15 cellular contexts compared by ENCODE assay signal in genomic region chr11:134947556-134947955, GRCh38.
DNase-seq lines count a peak whose midpoint lies in the region; ATAC-seq, FAIRE-seq and TF ChIP-seq lines count a peak whose summit lies in the region.
"Had no signal": no experiment of that assay in that cellular context is flagged by ENCODE, and none has a peak within 500 bp of the region (broad histone marks: within the 10 kb centered on the region; RNA-seq: fewer than 3 reads in every experiment).

No MANE protein-coding gene starts in this region.

- intact Hi-C loops in IMR-90 (cut with micrococcal nuclease) = no loop called here

- no peak overlapping the region for H2BK5ac ChIP-seq in IMR-90 (ENCODE audit: low read depth, low read length, poor library complexity, severe bottlenecking)
- H2BK5ac ChIP-seq in H1 (ENCODE audit: low read depth, low read length) = no peak overlapping the region

- H2AK5ac ChIP-seq in IMR-90 (ENCODE audit: low read depth, low read length) = peak overlapping the region; percentile 40; the same call in 1 of the 2 replicates
- no peak overlapping the region for H2AK5ac ChIP-seq in H1 (ENCODE audit: low read depth, low read length)

- H3K27me3 ChIP-seq in IMR-90 (ENCODE audit: control insufficient read depth, insufficient read depth, low read length) (no peaks in the 10 kb centered on the region), H1 (replicated peaks in 1 of 4; ENCODE audit: control insufficient read depth in 3 of 4, extremely low read depth in 1 of 4, insufficient read depth in 3 of 4, low read length in 3 of 4) (no peaks in the 10 kb centered on the region)
- H3K27me3 ChIP-seq: BLaER1 treated with 17β-estradiol and CSF1 and Interleukin-3, amounts not matched to agents 10 nM and 100 nM had no signal

- no peak overlapping the region for H3K4me3 Mint-ChIP-seq in osteocyte (ENCODE audit: unreplicated experiment)
- H3K4me3 Mint-ChIP-seq: B cell; CD8-positive, alpha-beta T cell; H9 had no signal

- H3K4me2 ChIP-seq in IMR-90 (ENCODE audit: low read depth, low read length) (no peak overlapping the region), H1 (ENCODE audit: insufficient read depth in 1 of 2, low read depth in 2 of 2, low read length in 2 of 2) (no peak overlapping the region)
- H3K4me2 ChIP-seq: BLaER1 treated with 17β-estradiol and CSF1 and Interleukin-3, amounts not matched to agents 10 nM and 100 nM had no signal

- H2BK20ac ChIP-seq in IMR-90 (ENCODE audit: low read depth, low read length) = no peak overlapping the region; the same call in 1 of the 2 replicates
- H2BK20ac ChIP-seq in H1 (ENCODE audit: low read length) = no peak overlapping the region

- H3K9ac ChIP-seq in IMR-90 (ENCODE audit: low read depth, low read length) (no peak overlapping the region), H1 (replicated peaks in 1 of 4; ENCODE audit: extremely low read depth in 1 of 4, low read depth in 3 of 4, low read length in 3 of 4) (no peak overlapping the region)
- H3K9ac ChIP-seq: BLaER1 treated with 17β-estradiol and CSF1 and Interleukin-3, amounts not matched to agents 10 nM and 100 nM had no signal

- H4K8ac ChIP-seq in IMR-90 (ENCODE audit: low read depth in 2 of 2, low read length in 2 of 2) = no peak overlapping the region
- H4K8ac ChIP-seq in H1 (ENCODE audit: extremely low read depth, insufficient read depth, low read length) = no peak overlapping the region

- CTCF ChIA-PET in IMR-90 (lab: Yijun Ruan, JAX) = no interaction called here
- CTCF ChIA-PET in H1 (lab: Charles Lee; ENCODE audit: partially characterized antibody) = interaction anchor here (1.4 to 3.3 kb wide), 3 partner anchors 11 to 122 kb away, joined by 3 to 11 read pairs (median 8); no protein-coding TSS in a partner anchor

- H3K23ac ChIP-seq in IMR-90 (ENCODE audit: low read depth, low read length) = no peak overlapping the region
- H3K23ac ChIP-seq in H1 (ENCODE audit: insufficient read length) = no peak overlapping the region

- no peaks in the 10 kb centered on the region for H3K79me1 ChIP-seq in IMR-90 (ENCODE audit: low read depth in 1 of 2, low read length in 2 of 2)
- H3K79me1 ChIP-seq in H1 (ENCODE audit: low read depth, low read length) = no peaks in the 10 kb centered on the region

- TF ChIP-seq EP300 in H1 (IDR thresholded peaks at IDR 0.05; ENCODE audit: borderline replicate concordance in 1 of 2, low read depth in 2 of 2, low read length in 2 of 2) = no peak

- H3K4me1 Mint-ChIP-seq in osteocyte (ENCODE audit: unreplicated experiment) = peaks cover 64% of the 10 kb centered on the region
- H3K4me1 Mint-ChIP-seq: B cell had no signal

- in situ Hi-C loops in IMR-90 (cut with MboI; ENCODE audit: low sequenced_read_pairs) = no loop called here

- no peak overlapping the region for H3K56ac ChIP-seq in IMR-90 (ENCODE audit: extremely low read depth, insufficient read depth, low read length)
- no peak overlapping the region for H3K56ac ChIP-seq in H1 (replicated peaks; ENCODE audit: insufficient read length, low read depth, low read length)

- H2BK12ac ChIP-seq in H1 (ENCODE audit: low read depth, low read length) = peak overlapping the region; percentile 55; the same call in 1 of the 2 replicates

- no peaks in the 10 kb centered on the region for H4K20me1 ChIP-seq in IMR-90 (ENCODE audit: insufficient read depth, low read length)
- no peaks in the 10 kb centered on the region for H4K20me1 ChIP-seq in H1 (replicated peaks in 1 of 2; ENCODE audit: control insufficient read depth in 1 of 2, insufficient read depth in 2 of 2, low read length in 2 of 2)
- H4K20me1 ChIP-seq: BLaER1 treated with 17β-estradiol and CSF1 and Interleukin-3, amounts not matched to agents 10 nM and 100 nM had no signal

- H4K91ac ChIP-seq in IMR-90 (ENCODE audit: insufficient read depth, low read depth, low read length) (no peak overlapping the region), H1 (replicated peaks; ENCODE audit: insufficient read length, low read length) (no peak overlapping the region)

- no peak for TF ChIP-seq RAD21 in IMR-90 (IDR thresholded peaks at IDR 0.05; ENCODE audit: low read length)
- no peak for TF ChIP-seq RAD21 in H1 (IDR thresholded peaks at IDR 0.05 in 1 of 2, conservative IDR thresholded peaks at IDR 0.05 in 1 of 2; ENCODE audit: low read depth in 2 of 2, low read length in 2 of 2)

- WGBS in IMR-90 (ENCODE audit: extremely low coverage in 2 of 2, insufficient read length in 1 of 2), 2 experiments = 94% methylated on average over 2 of the region's 10 CpGs; no CpG with 5 or more reads in 1 of the 2 experiments
- WGBS in H1 (ENCODE audit: extremely low coverage in 1 of 2, insufficient coverage in 1 of 2, insufficient read length in 1 of 2, insufficient replicate concordance in 2 of 2, low coverage in 1 of 2, low lambda C conversion rate in 2 of 2, missing lambda C conversion rate in 1 of 2), 2 experiments = 91% methylated on average over 10 of the region's 10 CpGs; no CpG with 5 or more reads in 1 of the 2 experiments

- H2AK9ac ChIP-seq in IMR-90 (replicated peaks; ENCODE audit: low read depth, low read length, poor library complexity) = no peak overlapping the region

- H3K79me2 ChIP-seq in H1 (ENCODE audit: control insufficient read depth in 1 of 2, insufficient read depth in 2 of 2, low read length in 2 of 2) = no peaks in the 10 kb centered on the region

- H2BK15ac ChIP-seq in IMR-90 (ENCODE audit: low read depth, low read length) (no peak overlapping the region), H1 (ENCODE audit: low read length) (peak overlapping the region; percentile 25; the same call in 1 of the 2 replicates)

- H3K27ac Mint-ChIP-seq in osteocyte (ENCODE audit: unreplicated experiment) = no peak overlapping the region
- H3K27ac Mint-ChIP-seq: B cell; CD8-positive, alpha-beta T cell; H9 had no signal

- no peaks in the 10 kb centered on the region for H3K9me3 Mint-ChIP-seq in osteocyte (ENCODE audit: unreplicated experiment)
- H3K9me3 Mint-ChIP-seq: CD8-positive, alpha-beta T cell; H9 had no signal

- H3K23me2 ChIP-seq in H1 (ENCODE audit: low read depth, low read length) = no peaks in the 10 kb centered on the region

- H3K36me3 Mint-ChIP-seq in osteocyte (ENCODE audit: unreplicated experiment) = no peaks in the 10 kb centered on the region
- H3K36me3 Mint-ChIP-seq: CD8-positive, alpha-beta T cell had no signal

- H3K4me3 ChIP-seq in IMR-90 (ENCODE audit: insufficient read depth, low read depth, low read length) (no peak overlapping the region), H1 (ENCODE audit: extremely low read depth in 1 of 4, insufficient read depth in 2 of 4, low read depth in 3 of 4, low read length in 4 of 4) (no peak overlapping the region)
- H3K4me3 ChIP-seq: BLaER1 treated with 17β-estradiol and CSF1 and Interleukin-3, amounts not matched to agents 10 nM and 100 nM; GM12878 had no signal

- no peak overlapping the region for H3K18ac ChIP-seq in IMR-90 (ENCODE audit: low read depth, low read length)
- no peak overlapping the region for H3K18ac ChIP-seq in H1 (ENCODE audit: extremely low read depth, low read length)

- no peaks in the 10 kb centered on the region for H3K9me1 ChIP-seq in IMR-90 (ENCODE audit: insufficient read depth, low read length)

- ATAC-seq in IMR-90 (ENCODE audit: low read depth) (no peak), HG02642 (IDR thresholded peaks at IDR 0.05; ENCODE audit: poor library complexity, unreplicated experiment) (no peak)
- ATAC-seq: CD8-positive, alpha-beta T cell; GM12878 had no signal

- H3K4me1 ChIP-seq in IMR-90 (ENCODE audit: control insufficient read depth, insufficient read depth, low read length) (peaks cover 12% of the 10 kb centered on the region), H1 (replicated peaks in 1 of 4; ENCODE audit: control insufficient read depth in 3 of 4, insufficient read depth in 4 of 4, low read length in 3 of 4) (peaks cover 0 to 15% (median 7%) of the 10 kb centered on the region in 4 experiments; a peak in 4 of 7 replicates)
- H3K4me1 ChIP-seq: BLaER1 treated with 17β-estradiol and CSF1 and Interleukin-3, amounts not matched to agents 10 nM and 100 nM had no signal

- peak overlapping the region; percentile 72 for H2BK120ac ChIP-seq in IMR-90 (ENCODE audit: low read depth, low read length)
- H2BK120ac ChIP-seq in H1 (replicated peaks; ENCODE audit: low read depth, low read length) = no peak overlapping the region

- BruUV-seq in IMR-90 (replicated peaks; lab: Mats Ljungman, UMichigan) = no TSS peak

- no peak overlapping the region for H4K5ac ChIP-seq in IMR-90 (ENCODE audit: low read depth, low read length)
- H4K5ac ChIP-seq in H1 (ENCODE audit: insufficient read length, low read depth, low read length) = no peak overlapping the region

- no peak for FAIRE-seq in H1 (lab: Jason Lieb, UNC)
- FAIRE-seq: GM12878 had no signal

- DNase-seq in IMR-90 (no peak), H1 (ENCODE audit: low read depth in 1 of 2, low spot score in 2 of 2) (no peak), osteocyte (ENCODE audit: extremely low spot score, unreplicated experiment) (peak; percentile 57), NCI-H1417 treated with DMSO at 0.1 percent for 48 hours (lab: John Stamatoyannopoulos, UW) (no peak)
- no peak for DNase-seq in activated CD4-positive, alpha-beta T cell treated with anti-CD3 and anti-CD28 coated beads for 4 hours
- DNase-seq: Calu3; CD8-positive, alpha-beta T cell; DND-41; EL; GOT3; H9 had no signal

- no peaks in the 10 kb centered on the region for H3K9me3 ChIP-seq in IMR-90 (ENCODE audit: control insufficient read depth, insufficient read depth, low read length)
- H3K9me3 ChIP-seq in H1 (ENCODE audit: insufficient read depth in 2 of 2, low read depth in 1 of 2, low read length in 1 of 2) = no peaks in the 10 kb centered on the region
- H3K9me3 ChIP-seq: BLaER1 treated with 17β-estradiol and CSF1 and Interleukin-3, amounts not matched to agents 10 nM and 100 nM had no signal

- H3K14ac ChIP-seq in IMR-90 (replicated peaks; ENCODE audit: low read depth, low read length) (no peak overlapping the region), H1 (ENCODE audit: insufficient read length) (no peak overlapping the region)

- H3K27ac ChIP-seq in IMR-90 (ENCODE audit: insufficient read depth, low read length) (no peak overlapping the region), H1 (ENCODE audit: low read depth, low read length) (no peak overlapping the region)
- H3K27ac ChIP-seq: BLaER1 treated with 17β-estradiol and CSF1 and Interleukin-3, amounts not matched to agents 10 nM and 100 nM had no signal

- H3K4ac ChIP-seq in IMR-90 (ENCODE audit: low read depth, low read length) (peak overlapping the region; percentile 36), H1 (replicated peaks; ENCODE audit: insufficient read length, low read depth, low read length) (no peak overlapping the region)

- H2AFZ ChIP-seq in IMR-90 (replicated peaks; ENCODE audit: low read length, poor library complexity) (no peak overlapping the region), H1 (ENCODE audit: low read length) (no peak overlapping the region)

- H3K36me3 ChIP-seq in IMR-90 (ENCODE audit: control insufficient read depth, insufficient read depth, low read length) = no peaks in the 10 kb centered on the region
- H3K36me3 ChIP-seq in H1 (ENCODE audit: control insufficient read depth in 2 of 4, insufficient read depth in 4 of 4, low read length in 3 of 4) = no peaks in the 10 kb centered on the region
- H3K36me3 ChIP-seq: BLaER1 treated with 17β-estradiol and CSF1 and Interleukin-3, amounts not matched to agents 10 nM and 100 nM had no signal

- TF ChIP-seq POLR2A in IMR-90 (IDR thresholded peaks at IDR 0.05; ENCODE audit: low read depth, low read length) (no peak), H1 (IDR thresholded peaks at IDR 0.05; ENCODE audit: control extremely low read depth in 1 of 2, low read depth in 2 of 2, low read length in 2 of 2) (no peak)

- TF ChIP-seq CTCF in IMR-90 (conservative IDR thresholded peaks at IDR 0.05; ENCODE audit: low read depth, low read length) (no peak), H1 (IDR thresholded peaks at IDR 0.05; ENCODE audit: control extremely low read depth in 1 of 3, insufficient read depth in 1 of 3, low read depth in 1 of 3, low read length in 3 of 3) (no peak), osteocyte (IDR thresholded peaks at IDR 0.05) (no peak)

- no peaks in the 10 kb centered on the region for H3K27me3 Mint-ChIP-seq in osteocyte (ENCODE audit: unreplicated experiment)
- H3K27me3 Mint-ChIP-seq: B cell had no signal

- POLR2A ChIA-PET in IMR-90 (lab: Charles Lee; ENCODE audit: unreplicated experiment) = no interaction called here
- POLR2A ChIA-PET in H1 (lab: Charles Lee; ENCODE audit: partially characterized antibody) = no interaction called here

- dilution Hi-C loops in IMR-90 (cut with HindIII; ENCODE audit: low sequenced_read_pairs, unreplicated experiment) = no loop called here
